Comparison of ENCODE assay signal across 28 cellular contexts in the genomic region with DNA sequence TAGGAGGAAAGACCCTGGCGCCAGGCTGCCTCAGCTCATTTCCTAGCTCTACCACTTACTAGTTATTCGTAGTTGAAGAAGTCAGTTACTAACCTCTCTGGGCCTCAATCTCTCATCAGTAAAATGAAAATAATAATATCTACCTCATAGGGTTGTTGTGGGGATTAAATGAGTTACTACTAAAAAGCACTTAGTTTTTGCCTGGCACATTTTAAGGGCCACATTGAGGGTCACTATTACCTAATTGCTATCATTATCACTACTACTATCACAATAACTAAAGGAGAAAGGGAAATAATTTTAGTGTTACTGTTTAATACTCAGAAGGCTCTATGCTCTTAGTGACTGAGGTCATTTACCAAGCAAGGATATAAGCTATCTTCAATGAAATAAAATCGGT.
"Had no signal": no experiment of that assay in that cellular context is flagged by ENCODE, and none has a peak within 500 bp of the region (broad histone marks: within the 10 kb centered on the region; RNA-seq: fewer than 3 reads in every experiment).

No MANE protein-coding gene starts in this region.

- H3K4me3 ChIP-seq: hepatocyte, left ventricle myocardium inferior, lung, mucosa of descending colon, neural progenitor cell, right atrium auricular region, right lobe of liver, smooth muscle cell, tibial nerve, upper lobe of left lung, vagina had no signal

- H3K27ac Mint-ChIP-seq: naive thymus-derived CD4-positive, alpha-beta T cell; natural killer cell treated with Interleukin-12 subunit alpha and Interleukin-12 subunit beta and Interleukin-15 and Interleukin-18, amount 100 ng/mL, for 72 hours; neural progenitor cell; stimulated activated memory B cell treated with anti-CD40 and anti-IgM and Interleukin-4, amounts not matched to agents 10 μg/mL and 1 μg/mL and 100 μg/mL, for 72 hours; stimulated activated naive CD8-positive, alpha-beta T cell treated with anti-CD3 and anti-CD28 coated beads, Interleukin-15, amount 100 ng/mL, for 72 hours had no signal

- H3K4me3 Mint-ChIP-seq: naive thymus-derived CD4-positive, alpha-beta T cell; natural killer cell treated with Interleukin-12 subunit alpha and Interleukin-12 subunit beta and Interleukin-15 and Interleukin-18, amount 100 ng/mL, for 72 hours; neural progenitor cell; stimulated activated memory B cell treated with anti-CD40 and anti-IgM and Interleukin-4, amounts not matched to agents 10 μg/mL and 1 μg/mL and 100 μg/mL, for 72 hours; stimulated activated naive CD8-positive, alpha-beta T cell treated with anti-CD3 and anti-CD28 coated beads, Interleukin-15, amount 100 ng/mL, for 72 hours had no signal

- H3K27ac ChIP-seq: hepatocyte, left ventricle myocardium inferior, neural progenitor cell, neutrophil, parathyroid adenoma, right atrium auricular region, right lobe of liver, tibial nerve, upper lobe of left lung, vagina had no signal

- H3K4me1 Mint-ChIP-seq: neural progenitor cell had no signal

- H3K27me3 Mint-ChIP-seq: naive thymus-derived CD4-positive, alpha-beta T cell; natural killer cell treated with Interleukin-12 subunit alpha and Interleukin-12 subunit beta and Interleukin-15 and Interleukin-18, amount 100 ng/mL, for 72 hours; progenitor cell of endocrine pancreas; stimulated activated memory B cell treated with anti-CD40 and anti-IgM and Interleukin-4, amounts not matched to agents 10 μg/mL and 1 μg/mL and 100 μg/mL, for 72 hours; stimulated activated naive CD8-positive, alpha-beta T cell treated with anti-CD3 and anti-CD28 coated beads, Interleukin-15, amount 100 ng/mL, for 72 hours had no signal

- H3K9me3 ChIP-seq: left ventricle myocardium inferior, mucosa of descending colon, neutrophil, right atrium auricular region, right lobe of liver, tibial nerve, upper lobe of left lung, vagina had no signal

- DNase-seq: islet precursor cell; left ventricle myocardium inferior; mesendoderm; midbrain; mucosa of descending colon; naive thymus-derived CD4-positive, alpha-beta T cell; occipital lobe; right lobe of liver; stimulated activated CD4-positive, alpha-beta T cell treated with anti-CD3 and anti-CD28 coated beads, Interleukin-1b, Interleukin-23, amount 100 ng/mL, for 48 hours; stimulated activated CD4-positive, alpha-beta T cell treated with anti-CD3 and anti-CD28 coated beads, Interleukin-2, amount 100 ng/mL, for 48 hours; stimulated activated CD4-positive, alpha-beta T cell treated with anti-CD3 and anti-CD28 coated beads, Interleukin-4, amount 100 ng/mL, for 4 hours; stimulated activated CD8-positive, alpha-beta memory T cell treated with anti-CD3 and anti-CD28 coated beads, Interleukin-4, amount 100 ng/mL, for 48 hours; stimulated activated naive CD4-positive, alpha-beta T cell treated with Interleukin-2 at 50 U/mL for 16 hours; stimulated activated naive CD8-positive, alpha-beta T cell treated with anti-CD3 and anti-CD28 coated beads, Interleukin-15, amount 100 ng/mL, for 72 hours; substantia nigra; upper lobe of left lung had no signal

- H3K36me3 ChIP-seq: neural progenitor cell, neutrophil had no signal

- H3K79me2 ChIP-seq: parathyroid adenoma had no signal

- H2AFZ ChIP-seq: hepatocyte, neural progenitor cell, parathyroid adenoma had no signal

- H3K27me3 ChIP-seq: hepatocyte, neural progenitor cell, neutrophil, right atrium auricular region, right lobe of liver, tibial nerve, upper lobe of left lung, vagina had no signal

- H3K4me2 ChIP-seq: hepatocyte, neural progenitor cell, smooth muscle cell had no signal

- H3K4me1 ChIP-seq: neural progenitor cell, parathyroid adenoma, right atrium auricular region, tibial nerve, upper lobe of left lung, vagina had no signal

- ATAC-seq: mucosa of descending colon; naive thymus-derived CD4-positive, alpha-beta T cell; natural killer cell treated with Interleukin-12 subunit alpha and Interleukin-12 subunit beta and Interleukin-15 and Interleukin-18, amount 100 ng/mL, for 72 hours; right lobe of liver; stimulated activated memory B cell treated with anti-CD40 and anti-IgM and Interleukin-4, amounts not matched to agents 10 μg/mL and 1 μg/mL and 100 μg/mL, for 72 hours; stimulated activated naive CD8-positive, alpha-beta T cell treated with anti-CD3 and anti-CD28 coated beads, Interleukin-15, amount 100 ng/mL, for 72 hours had no signal

- H3K9me3 Mint-ChIP-seq: naive thymus-derived CD4-positive, alpha-beta T cell; natural killer cell treated with Interleukin-12 subunit alpha and Interleukin-12 subunit beta and Interleukin-15 and Interleukin-18, amount 100 ng/mL, for 72 hours; neural progenitor cell; stimulated activated memory B cell treated with anti-CD40 and anti-IgM and Interleukin-4, amounts not matched to agents 10 μg/mL and 1 μg/mL and 100 μg/mL, for 72 hours; stimulated activated naive CD8-positive, alpha-beta T cell treated with anti-CD3 and anti-CD28 coated beads, Interleukin-15, amount 100 ng/mL, for 72 hours had no signal

- H3K9ac ChIP-seq: neural progenitor cell, parathyroid adenoma had no signal
